1 cellular context compared by ENCODE assay signal in the genomic region with DNA sequence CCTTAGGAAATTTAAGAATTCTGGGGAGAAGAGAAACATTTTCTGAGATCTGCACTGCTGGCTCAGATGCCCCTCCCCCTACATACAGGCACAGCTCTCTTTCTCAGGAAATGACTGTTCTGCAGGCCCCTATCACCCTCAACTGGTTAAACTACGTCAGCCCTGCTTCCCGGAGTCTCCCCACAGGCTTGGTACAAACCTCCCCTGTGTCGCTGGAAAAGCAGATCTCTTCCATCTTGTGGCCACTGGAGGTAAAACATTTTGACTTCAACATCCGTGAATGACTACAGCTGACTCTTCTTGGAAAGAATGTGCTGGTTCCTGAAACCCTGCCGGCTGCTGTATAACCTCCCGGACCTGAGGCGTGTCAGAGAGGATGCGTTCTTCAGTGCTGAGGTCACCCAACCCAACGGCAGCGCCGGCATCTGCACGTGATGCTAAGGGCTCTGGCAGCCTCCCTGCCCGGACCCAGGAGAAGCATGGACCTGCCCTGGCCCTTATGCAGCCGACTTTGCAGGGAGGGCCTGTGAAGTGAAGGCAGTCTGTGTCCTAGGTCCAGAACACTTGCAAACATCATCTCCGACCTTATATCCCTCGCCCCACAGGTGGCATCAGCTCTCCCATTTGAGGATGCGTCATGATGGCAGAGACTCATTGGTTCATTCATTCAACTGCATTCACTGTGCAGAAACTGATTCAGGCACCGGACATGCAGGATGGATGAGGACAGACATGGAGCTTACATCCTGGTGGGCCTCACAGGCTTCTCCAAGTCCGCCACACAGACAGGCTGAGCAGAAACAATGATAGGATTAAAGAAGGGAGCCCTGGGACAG.
TF ChIP-seq lines count a peak whose summit lies in the region.

No MANE protein-coding gene starts in this region.

TF ChIP-seq in HepG2, 621 proteins besides CTCF, POLR2A, EP300 and RAD21 (continued from another document):
- no peak for TF ChIP-seq E2F2 (CRISPR knock-in tag; IDR thresholded peaks at IDR 0.05; ENCODE audit: borderline replicate concordance)
- no peak for TF ChIP-seq FOXO1 (CRISPR knock-in tag; IDR thresholded peaks at IDR 0.05)
- TF ChIP-seq, protein P1, sequence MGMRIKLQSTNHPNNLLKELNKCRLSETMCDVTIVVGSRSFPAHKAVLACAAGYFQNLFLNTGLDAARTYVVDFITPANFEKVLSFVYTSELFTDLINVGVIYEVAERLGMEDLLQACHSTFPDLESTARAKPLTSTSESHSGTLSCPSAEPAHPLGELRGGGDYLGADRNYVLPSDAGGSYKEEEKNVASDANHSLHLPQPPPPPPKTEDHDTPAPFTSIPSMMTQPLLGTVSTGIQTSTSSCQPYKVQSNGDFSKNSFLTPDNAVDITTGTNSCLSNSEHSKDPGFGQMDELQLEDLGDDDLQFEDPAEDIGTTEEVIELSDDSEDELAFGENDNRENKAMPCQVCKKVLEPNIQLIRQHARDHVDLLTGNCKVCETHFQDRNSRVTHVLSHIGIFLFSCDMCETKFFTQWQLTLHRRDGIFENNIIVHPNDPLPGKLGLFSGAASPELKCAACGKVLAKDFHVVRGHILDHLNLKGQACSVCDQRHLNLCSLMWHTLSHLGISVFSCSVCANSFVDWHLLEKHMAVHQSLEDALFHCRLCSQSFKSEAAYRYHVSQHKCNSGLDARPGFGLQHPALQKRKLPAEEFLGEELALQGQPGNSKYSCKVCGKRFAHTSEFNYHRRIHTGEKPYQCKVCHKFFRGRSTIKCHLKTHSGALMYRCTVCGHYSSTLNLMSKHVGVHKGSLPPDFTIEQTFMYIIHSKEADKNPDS (CRISPR knock-in tag; IDR thresholded peaks at IDR 0.05) = no peak
- no peak for TF ChIP-seq SP1 (IDR thresholded peaks at IDR 0.05)
- no peak for TF ChIP-seq SP1 (CRISPR knock-in tag; IDR thresholded peaks at IDR 0.05)
- TF ChIP-seq SP4 (CRISPR knock-in tag; IDR thresholded peaks at IDR 0.05) = no peak; the same call in 1 of the 2 replicates
- TF ChIP-seq ZNF335 (CRISPR knock-in tag; IDR thresholded peaks at IDR 0.05) = no peak
- no peak for TF ChIP-seq IRF1 (CRISPR knock-in tag; IDR thresholded peaks at IDR 0.05; ENCODE audit: low read depth)
- no peak for TF ChIP-seq NFRKB (IDR thresholded peaks at IDR 0.05)
- TF ChIP-seq HOMEZ (CRISPR knock-in tag; IDR thresholded peaks at IDR 0.05; ENCODE audit: low read depth) = no peak
